Comparison of ENCODE assay signal across 21 cellular contexts in the genomic region with DNA sequence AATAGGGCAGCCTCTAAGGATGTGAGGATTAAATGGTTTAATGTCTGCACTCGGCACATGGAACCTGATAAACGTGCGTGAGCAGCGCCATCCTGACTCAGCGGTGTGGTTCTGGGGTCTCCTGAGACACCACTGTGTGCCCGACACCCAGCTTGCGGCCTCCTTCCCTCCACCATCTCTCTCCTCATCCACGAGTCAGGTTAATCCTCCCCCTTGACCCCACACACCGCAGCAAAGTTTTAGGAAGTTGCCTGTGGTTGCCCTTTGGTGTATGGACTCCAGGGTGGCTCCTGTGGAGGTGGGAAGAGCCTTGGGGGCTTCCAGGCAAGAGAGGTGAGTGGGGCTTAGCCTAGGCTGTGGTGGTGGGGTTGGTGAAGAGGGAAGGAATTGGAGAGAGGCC.
"Had no signal": no experiment of that assay in that cellular context is flagged by ENCODE, and none has a peak within 500 bp of the region (broad histone marks: within the 10 kb centered on the region; RNA-seq: fewer than 3 reads in every experiment).

No MANE protein-coding gene starts in this region.

- H3K4me1 ChIP-seq: gastrocnemius medialis, left lung, neural progenitor cell, prostate gland, sigmoid colon, stomach, thyroid gland had no signal

- DNase-seq: cortex of kidney; effector CD4-positive, alpha-beta T cell; foreskin fibroblast; gastrocnemius medialis; left lung; mammary epithelial cell; mesendoderm; midbrain; naive thymus-derived CD4-positive, alpha-beta T cell; right cardiac atrium; sigmoid colon; stimulated activated CD4-positive, alpha-beta T cell treated with anti-CD3 and anti-CD28 coated beads, Interleukin-2, amount 100 ng/mL, for 24 hours; stimulated activated CD4-positive, alpha-beta T cell treated with anti-CD3 and anti-CD28 coated beads, Interleukin-4, amount 100 ng/mL, for 24 hours; stimulated activated naive CD4-positive, alpha-beta T cell treated with Interleukin-2 at 50 U/mL for 16 hours; stomach; thyroid gland; trophoblast cell had no signal

- H3K36me3 ChIP-seq: gastrocnemius medialis, left lung, neural progenitor cell, prostate gland, sigmoid colon, stomach, thyroid gland had no signal

- H3K4me3 ChIP-seq: gastrocnemius medialis, hepatocyte, left lung, neural progenitor cell, prostate gland, sigmoid colon, stomach, thyroid gland had no signal

- H3K27me3 ChIP-seq: hepatocyte, neural progenitor cell, thyroid gland had no signal

- ATAC-seq: gastrocnemius medialis; left lung; naive thymus-derived CD4-positive, alpha-beta T cell; right cardiac atrium; stimulated activated effector memory CD8-positive, alpha-beta T cell treated with anti-CD3 and anti-CD28 coated beads, Interleukin-12 subunit alpha, Interleukin-12 subunit beta, amount 100 ng/mL, for 72 hours had no signal

- H3K27ac ChIP-seq: gastrocnemius medialis, hepatocyte, left lung, neural progenitor cell, prostate gland, sigmoid colon, stomach, thyroid gland had no signal

- H3K9me3 ChIP-seq: gastrocnemius medialis, left lung, prostate gland, sigmoid colon, stomach, thyroid gland had no signal
